ENCODE assay signal across 10 cellular contexts in the genomic region with DNA sequence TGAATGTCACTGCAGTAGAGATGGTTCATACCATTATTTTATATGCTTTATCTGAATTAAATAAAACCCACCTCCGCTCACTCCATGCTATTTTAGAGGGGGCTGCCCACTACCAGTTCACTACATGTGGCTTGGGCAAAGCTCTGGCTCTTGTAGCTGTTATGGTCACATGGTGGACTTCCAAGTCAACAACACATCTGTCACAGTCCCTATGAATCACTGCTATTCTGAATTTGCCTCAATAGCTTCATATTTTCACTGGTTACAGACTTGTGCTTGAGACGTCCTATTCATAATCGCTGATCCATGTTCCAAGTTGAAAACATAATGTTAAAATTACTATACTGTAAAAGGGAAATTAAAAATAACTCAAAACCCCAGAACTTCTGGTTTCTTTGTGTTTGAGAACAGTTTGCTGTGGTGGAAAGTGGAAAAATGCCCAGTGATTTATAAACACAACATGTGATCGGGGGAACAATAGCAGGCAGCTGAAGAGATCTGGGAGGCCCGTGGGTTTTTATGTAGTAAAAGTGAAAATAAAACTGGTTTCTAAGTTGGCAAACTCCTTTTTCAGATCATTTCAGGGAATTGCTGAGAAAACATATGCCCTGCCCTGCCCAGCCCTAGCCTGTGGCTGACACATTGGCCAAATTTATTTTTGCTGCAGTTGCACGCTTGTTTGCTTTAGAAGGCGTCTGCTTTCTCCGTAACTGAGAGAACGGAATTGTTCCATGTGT.
DNase-seq lines count a peak whose midpoint lies in the region; ATAC-seq and TF ChIP-seq lines count a peak whose summit lies in the region.
"Had no signal": no experiment of that assay in that cellular context is flagged by ENCODE, and none has a peak within 500 bp of the region (broad histone marks: within the 10 kb centered on the region; RNA-seq: fewer than 3 reads in every experiment).

No MANE protein-coding gene starts in this region.

- TF ChIP-seq CTCF in GM12865 (IDR thresholded peaks at IDR 0.05; ENCODE audit: insufficient read depth, low read depth, low read length, missing control alignments) (no peak), WI38 (IDR thresholded peaks at IDR 0.05; ENCODE audit: low read depth, low read length) (no peak)

- peak overlapping the region in 1 of 2 donors; percentile 9 for H3K4me3 Mint-ChIP-seq in stimulated activated naive B cell treated with anti-CD40 and anti-IgM and Interleukin-4, amounts not matched to agents 10 μg/mL and 1 μg/mL and 100 μg/mL, for 72 hours
- H3K4me3 Mint-ChIP-seq: stimulated activated naive CD8-positive, alpha-beta T cell treated with anti-CD3 and anti-CD28 coated beads, Interleukin-15, Interleukin-2, amounts not matched to agents 100 ng/mL and 50 ng/mL, for 24 hours had no signal

- H3K4me1 Mint-ChIP-seq in stimulated activated naive B cell treated with anti-CD40 and anti-IgM and Interleukin-4, amounts not matched to agents 10 μg/mL and 1 μg/mL and 100 μg/mL, for 72 hours, result peaks cover 1 to 11% of the 10 kb centered on the region in 2 donors

- no peaks in the 10 kb centered on the region for H3K36me3 Mint-ChIP-seq in stimulated activated naive B cell treated with anti-CD40 and anti-IgM and Interleukin-4, amounts not matched to agents 10 μg/mL and 1 μg/mL and 100 μg/mL, for 72 hours

- no peak overlapping the region for H3K27ac Mint-ChIP-seq in stimulated activated naive B cell treated with anti-CD40 and anti-IgM and Interleukin-4, amounts not matched to agents 10 μg/mL and 1 μg/mL and 100 μg/mL, for 72 hours
- H3K27ac Mint-ChIP-seq: stimulated activated naive CD8-positive, alpha-beta T cell treated with anti-CD3 and anti-CD28 coated beads, Interleukin-15, Interleukin-2, amounts not matched to agents 100 ng/mL and 50 ng/mL, for 24 hours had no signal

- peak; percentile 25 to 57 for ATAC-seq in stimulated activated naive B cell treated with anti-CD40 and anti-IgM and Interleukin-4, amounts not matched to agents 10 μg/mL and 1 μg/mL and 100 μg/mL, for 72 hours (replicated peaks)
- ATAC-seq in GM18517 (IDR thresholded peaks at IDR 0.05; ENCODE audit: unreplicated experiment), result no peak
- ATAC-seq: left ventricle myocardium superior had no signal

- peaks cover 5 to 6% of the 10 kb centered on the region in 2 donors for H3K9me3 Mint-ChIP-seq in stimulated activated naive B cell treated with anti-CD40 and anti-IgM and Interleukin-4, amounts not matched to agents 10 μg/mL and 1 μg/mL and 100 μg/mL, for 72 hours

- peak overlapping the region; percentile 15; the same call in 1 of the 2 replicates for H3K4me3 ChIP-seq in GM12865 (ENCODE audit: low read depth, low read length)
- peak overlapping the region; percentile 41 for H3K4me3 ChIP-seq in WI38 (ENCODE audit: low read depth, low read length)

- H3K27me3 Mint-ChIP-seq in stimulated activated naive B cell treated with anti-CD40 and anti-IgM and Interleukin-4, amounts not matched to agents 10 μg/mL and 1 μg/mL and 100 μg/mL, for 72 hours, result peaks cover 0 to 6% of the 10 kb centered on the region in 2 donors

- DNase-seq in GM12865 (ENCODE audit: low read depth) (peak; percentile 24), hepatic stellate cell (ENCODE audit: low spot score) (peak; percentile 11), DMS153 (lab: John Stamatoyannopoulos, UW) (no peak), NCI-H526 (lab: John Stamatoyannopoulos, UW) (no peak)
- no peak for DNase-seq in stimulated activated naive B cell treated with anti-CD40 and anti-IgM and Interleukin-4, amounts not matched to agents 10 μg/mL and 1 μg/mL and 100 μg/mL, for 72 hours
- no peak for DNase-seq in activated CD4-positive, alpha-beta T cell treated with anti-CD3 and anti-CD28 coated beads, Interleukin-2, amount 50 U/mL, for 4 hours
- DNase-seq: left ventricle myocardium superior had no signal

Comparison
In these comparisons a context has a peak if more than half of its experiments do, and no peak if none do; other contexts are left out.
1. DNase-seq: peak in GM12865 (single experiment) and hepatic stellate cell (single experiment); none in stimulated activated naive B cell treated with anti-CD40 and anti-IgM and Interleukin-4, amounts not matched to agents 10 μg/mL and 1 μg/mL and 100 μg/mL, for 72 hours (single experiment), DMS153 (single experiment), NCI-H526 (0 of 2) and activated CD4-positive, alpha-beta T cell treated with anti-CD3 and anti-CD28 coated beads, Interleukin-2, amount 50 U/mL, for 4 hours (0 of 2).